Comparison of ENCODE assay signal across 8 cellular contexts in the genomic region with DNA sequence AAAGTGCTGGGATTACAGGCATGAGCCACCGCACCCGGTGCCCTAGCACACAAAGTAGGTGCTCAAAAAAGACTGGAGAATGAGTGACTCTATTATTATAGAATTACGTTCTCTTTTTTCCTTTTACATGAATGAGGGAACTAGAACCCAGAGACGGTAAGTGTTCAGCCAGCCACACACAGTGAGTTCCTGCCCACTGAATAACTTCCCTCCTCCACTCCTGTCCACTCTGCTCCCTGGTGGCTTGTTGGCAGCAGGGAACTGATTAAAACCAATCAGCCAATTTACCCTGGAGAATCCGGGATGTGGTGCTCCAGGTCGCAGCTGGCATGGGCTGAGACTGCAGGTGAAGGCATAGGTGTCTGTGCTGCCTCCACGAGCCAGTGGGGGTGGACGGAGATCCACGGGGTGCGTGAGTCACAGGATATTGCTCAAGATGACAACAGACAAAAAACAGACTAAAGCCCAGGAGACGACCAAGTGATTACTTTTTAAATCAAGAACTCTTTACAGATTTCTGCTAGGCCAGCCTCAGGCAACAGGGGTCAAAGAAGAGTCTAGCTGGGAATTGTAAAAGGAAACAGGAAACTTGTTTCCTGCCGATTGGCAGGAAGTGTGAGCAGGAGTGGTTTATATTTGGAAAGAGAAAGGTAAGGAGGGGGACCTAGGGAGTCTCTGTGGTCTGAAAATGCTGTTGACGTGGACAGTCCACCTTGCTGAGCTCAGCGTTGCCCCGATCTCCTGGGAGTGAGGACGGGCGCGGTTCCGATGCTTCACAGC.
DNase-seq lines count a peak whose midpoint lies in the region; ATAC-seq and TF ChIP-seq lines count a peak whose summit lies in the region.

No MANE protein-coding gene starts in this region.

- H3K27ac ChIP-seq in esophagus muscularis mucosa (replicated peaks in 1 of 4) (peak overlapping the region; percentile 24 to 56 (median 46)), neutrophil (peak overlapping the region; percentile 96)

- no peak overlapping the region for H3K4me3 ChIP-seq in esophagus muscularis mucosa
- H3K4me3 ChIP-seq in neutrophil (ENCODE audit: low read depth in 1 of 2, low read length in 1 of 2): peak overlapping the region; percentile 49 to 54

- TF ChIP-seq CTCF in esophagus muscularis mucosa (IDR thresholded peaks at IDR 0.05) (no peak), neutrophil (IDR thresholded peaks at IDR 0.05) (peak; percentile 68)

- WGBS in esophagus muscularis mucosa: 59% methylated on average over 19 of the region's 19 CpGs

- H3K9me3 ChIP-seq in esophagus muscularis mucosa: no peaks in the 10 kb centered on the region
- no peaks in the 10 kb centered on the region for H3K9me3 ChIP-seq in neutrophil

- peak; percentile 26 for DNase-seq in COR-L47 (lab: John Stamatoyannopoulos, UW)
- DNase-seq in NOMO-1 (lab: John Stamatoyannopoulos, UW; ENCODE audit: unreplicated experiment in 2 of 2): peak; percentile 76 to 89
- DNase-seq in esophagus muscularis mucosa (ENCODE audit: extremely low spot score): no peak
- DNase-seq in midbrain (lab: John Stamatoyannopoulos, UW): no peak
- DNase-seq in NCI-H1048 (lab: John Stamatoyannopoulos, UW): no peak
- DNase-seq in NCI-H82 (lab: John Stamatoyannopoulos, UW): no peak

- H3K4me1 ChIP-seq in esophagus muscularis mucosa (peaks cover 44 to 54% (median 49%) of the 10 kb centered on the region in 4 donors), neutrophil (ENCODE audit: control insufficient read depth in 1 of 2, insufficient read depth in 1 of 2, low read depth in 1 of 2, low read length in 1 of 2) (peaks cover 38 to 48% of the 10 kb centered on the region in 2 experiments)

- TF ChIP-seq POLR2A in esophagus muscularis mucosa (IDR thresholded peaks at IDR 0.05; ENCODE audit: low read depth): no peak

- no peak for ATAC-seq in GM19351 (IDR thresholded peaks at IDR 0.05; ENCODE audit: unreplicated experiment)

- H3K36me3 ChIP-seq in esophagus muscularis mucosa (no peaks in the 10 kb centered on the region), neutrophil (no peaks in the 10 kb centered on the region)

- intact Hi-C loops in esophagus muscularis mucosa (cut with DNase I): no loop called here

- H3K27me3 ChIP-seq in esophagus muscularis mucosa (no peaks in the 10 kb centered on the region), neutrophil (peaks cover 8% of the 10 kb centered on the region)

- TF ChIP-seq EP300 in esophagus muscularis mucosa (IDR thresholded peaks at IDR 0.05): no peak

Comparison
In these comparisons a context has a peak if more than half of its experiments do, and no peak if none do; other contexts are left out.
1. DNase-seq: peak in COR-L47 (single experiment) and NOMO-1 (2 of 2); none in esophagus muscularis mucosa (single experiment), midbrain (single experiment), NCI-H1048 (single experiment) and NCI-H82 (single experiment).
2. H3K4me3 ChIP-seq: peak in neutrophil (2 of 2); none in esophagus muscularis mucosa (0 of 4).